In genomic region chr4:161148051-161148450, GRCh38 we compare ENCODE assay signal across 13 cellular contexts.
DNase-seq lines count a peak whose midpoint lies in the region; ATAC-seq, FAIRE-seq and TF ChIP-seq lines count a peak whose summit lies in the region.
"Had no signal": no experiment of that assay in that cellular context is flagged by ENCODE, and none has a peak within 500 bp of the region (broad histone marks: within the 10 kb centered on the region; RNA-seq: fewer than 3 reads in every experiment).

No MANE protein-coding gene starts in this region.

- H3K27me3 Mint-ChIP-seq in GM23338 (ENCODE audit: insufficient read depth, low read depth, poor library complexity) = no peaks in the 10 kb centered on the region
- no peaks in the 10 kb centered on the region for H3K27me3 Mint-ChIP-seq in natural killer cell (ENCODE audit: low read depth in 2 of 2)
- H3K27me3 Mint-ChIP-seq: CD4-positive, alpha-beta memory T cell; IgD-negative memory B cell had no signal

- no peak overlapping the region for H3K4ac ChIP-seq in H1 (replicated peaks; ENCODE audit: insufficient read length, low read depth, low read length)

- H3K4me3 Mint-ChIP-seq in GM23338 (no peak overlapping the region), natural killer cell (no peak overlapping the region)
- H3K4me3 Mint-ChIP-seq: CD4-positive, alpha-beta memory T cell; H9; IgD-negative memory B cell had no signal

- peaks cover 11% of the 10 kb centered on the region; the same call in 1 of the 2 replicates for H3K9me2 ChIP-seq in GM23338 (ENCODE audit: insufficient read depth)

- H3K56ac ChIP-seq in H1 (replicated peaks; ENCODE audit: insufficient read length, low read depth, low read length) = no peak overlapping the region

- no peak overlapping the region for H3K27ac ChIP-seq in GM23338 (ENCODE audit: low read depth)
- H3K27ac ChIP-seq in H1 (ENCODE audit: low read depth, low read length) = no peak overlapping the region
- H3K27ac ChIP-seq: A549 had no signal

- DNase-seq in DMS53 (lab: John Stamatoyannopoulos, UW) = peak; percentile 50
- no peak for DNase-seq in GM23338 (ENCODE audit: low spot score)
- DNase-seq in H1 (ENCODE audit: low read depth in 1 of 2, low spot score in 2 of 2) = no peak
- peak; percentile 17 for DNase-seq in mucosa of gallbladder (ENCODE audit: low spot score)
- no peak for DNase-seq in DMS79 treated with DMSO at 0.1 percent for 48 hours (lab: John Stamatoyannopoulos, UW)
- no peak for DNase-seq in natural killer cell
- no peak for DNase-seq in stimulated activated CD4-positive, alpha-beta T cell treated with anti-CD3 and anti-CD28 coated beads, Interleukin-2, amount 100 ng/mL, for 48 hours
- DNase-seq: BE2C; CD4-positive, alpha-beta memory T cell; GF-D8; H9 had no signal

- no peak overlapping the region for H2BK12ac ChIP-seq in H1 (ENCODE audit: low read depth, low read length)

- no peaks in the 10 kb centered on the region for H3F3A ChIP-seq in GM23338 (replicated peaks; ENCODE audit: low read depth)

- intact Hi-C loops in natural killer cell (cut with micrococcal nuclease) = no loop called here

- no peak for TF ChIP-seq RAD21 in H1 (IDR thresholded peaks at IDR 0.05 in 1 of 2, conservative IDR thresholded peaks at IDR 0.05 in 1 of 2; ENCODE audit: low read depth in 2 of 2, low read length in 2 of 2)

- no peak overlapping the region for H4K91ac ChIP-seq in H1 (replicated peaks; ENCODE audit: insufficient read length, low read length)

- H3K79me1 ChIP-seq in H1 (ENCODE audit: low read depth, low read length) = no peaks in the 10 kb centered on the region

- no peak for ATAC-seq in GM23338
- ATAC-seq in natural killer cell = no peak
- ATAC-seq: A549 had no signal

- no peak overlapping the region for H3K4me2 ChIP-seq in GM23338
- no peak overlapping the region for H3K4me2 ChIP-seq in H1 (ENCODE audit: insufficient read depth in 1 of 2, low read depth in 2 of 2, low read length in 2 of 2)
- H3K4me2 ChIP-seq: A549 had no signal

- TF ChIP-seq CTCF in GM23338 (conservative IDR thresholded peaks at IDR 0.05; ENCODE audit: low read depth in 2 of 2) (no peak), H1 (IDR thresholded peaks at IDR 0.05; ENCODE audit: control extremely low read depth in 1 of 3, insufficient read depth in 1 of 3, low read depth in 1 of 3, low read length in 3 of 3) (no peak), natural killer cell (IDR thresholded peaks at IDR 0.05) (no peak)

- no peaks in the 10 kb centered on the region for H3K36me3 Mint-ChIP-seq in GM23338 (ENCODE audit: low read depth)
- peaks cover 13% of the 10 kb centered on the region for H3K36me3 Mint-ChIP-seq in natural killer cell
- H3K36me3 Mint-ChIP-seq: CD4-positive, alpha-beta memory T cell; IgD-negative memory B cell had no signal

- H3K4me1 Mint-ChIP-seq in GM23338 (0 out of 3 replicates have a peak, but pooled peaks cover 4% of the 10 kb centered on the region), natural killer cell (no peaks in the 10 kb centered on the region)
- H3K4me1 Mint-ChIP-seq: CD4-positive, alpha-beta memory T cell; IgD-negative memory B cell had no signal

- H3K27ac Mint-ChIP-seq in GM23338 = no peak overlapping the region
- no peak overlapping the region for H3K27ac Mint-ChIP-seq in natural killer cell
- H3K27ac Mint-ChIP-seq: CD4-positive, alpha-beta memory T cell; IgD-negative memory B cell had no signal

- H2AFZ ChIP-seq in GM23338 (peak overlapping the region; percentile 74), H1 (ENCODE audit: low read length) (0 out of 2 replicates have a peak overlapping the region, but pooled peaks have one; percentile 83)

- TF ChIP-seq POLR2A in H1 (IDR thresholded peaks at IDR 0.05; ENCODE audit: control extremely low read depth in 1 of 2, low read depth in 2 of 2, low read length in 2 of 2) = no peak

- H2BK120ac ChIP-seq in H1 (replicated peaks; ENCODE audit: low read depth, low read length) = no peak overlapping the region

- no peak overlapping the region for H4K5ac ChIP-seq in H1 (ENCODE audit: insufficient read length, low read depth, low read length)

- TF ChIP-seq EP300 in H1 (IDR thresholded peaks at IDR 0.05; ENCODE audit: borderline replicate concordance in 1 of 2, low read depth in 2 of 2, low read length in 2 of 2) = no peak

- H3K14ac ChIP-seq in H1 (ENCODE audit: insufficient read length) = peak overlapping the region; percentile 26

- H3K4me3 ChIP-seq in GM23338 (no peak overlapping the region), H1 (ENCODE audit: extremely low read depth in 1 of 4, insufficient read depth in 2 of 4, low read depth in 3 of 4, low read length in 4 of 4) (no peak overlapping the region)
- H3K4me3 ChIP-seq: A549 had no signal

- no peak overlapping the region for H3K9ac ChIP-seq in H1 (replicated peaks in 1 of 4; ENCODE audit: extremely low read depth in 1 of 4, low read depth in 3 of 4, low read length in 3 of 4)

- H3K18ac ChIP-seq in H1 (ENCODE audit: extremely low read depth, low read length) = no peak overlapping the region

- H3K79me2 ChIP-seq in GM23338 (replicated peaks; ENCODE audit: insufficient read depth) (no peaks in the 10 kb centered on the region), H1 (ENCODE audit: control insufficient read depth in 1 of 2, insufficient read depth in 2 of 2, low read length in 2 of 2) (no peaks in the 10 kb centered on the region)

- H2BK20ac ChIP-seq in H1 (ENCODE audit: low read length) = no peak overlapping the region

- H2AK5ac ChIP-seq in H1 (ENCODE audit: low read depth, low read length) = no peak overlapping the region

- H2BK15ac ChIP-seq in H1 (ENCODE audit: low read length) = no peak overlapping the region

- no peaks in the 10 kb centered on the region for H3K36me3 ChIP-seq in GM23338 (ENCODE audit: insufficient read depth)
- no peaks in the 10 kb centered on the region for H3K36me3 ChIP-seq in H1 (ENCODE audit: control insufficient read depth in 2 of 4, insufficient read depth in 4 of 4, low read length in 3 of 4)
- H3K36me3 ChIP-seq: BE2C had no signal

- H3K23me2 ChIP-seq in H1 (ENCODE audit: low read depth, low read length) = no peaks in the 10 kb centered on the region

- H3K23ac ChIP-seq in H1 (ENCODE audit: insufficient read length) = no peak overlapping the region

- H3K27me3 ChIP-seq in GM23338 (ENCODE audit: insufficient read depth) = no peaks in the 10 kb centered on the region
- H3K27me3 ChIP-seq in H1 (replicated peaks in 1 of 4; ENCODE audit: control insufficient read depth in 3 of 4, extremely low read depth in 1 of 4, insufficient read depth in 3 of 4, low read length in 3 of 4) = no peaks in the 10 kb centered on the region
- H3K27me3 ChIP-seq: BE2C had no signal

- 84% methylated on average over 2 of the region's 2 CpGs; no CpG with 5 or more reads in 1 of the 2 experiments for WGBS in H1 (ENCODE audit: extremely low coverage in 1 of 2, insufficient coverage in 1 of 2, insufficient read length in 1 of 2, insufficient replicate concordance in 2 of 2, low coverage in 1 of 2, low lambda C conversion rate in 2 of 2, missing lambda C conversion rate in 1 of 2), 2 experiments

- 0 out of 2 replicates have a peak overlapping the region, but pooled peaks have one; percentile 48 for H4K8ac ChIP-seq in H1 (ENCODE audit: extremely low read depth, insufficient read depth, low read length)

- no peak for FAIRE-seq in H1 (lab: Jason Lieb, UNC)
- FAIRE-seq: A549 had no signal

- no peaks in the 10 kb centered on the region for H3K9me3 Mint-ChIP-seq in GM23338
- H3K9me3 Mint-ChIP-seq in natural killer cell = peaks cover 25 to 30% of the 10 kb centered on the region in 2 donors

- H3K4me1 ChIP-seq in GM23338 (ENCODE audit: insufficient read depth) = no peaks in the 10 kb centered on the region
- no peaks in the 10 kb centered on the region for H3K4me1 ChIP-seq in H1 (replicated peaks in 1 of 4; ENCODE audit: control insufficient read depth in 3 of 4, insufficient read depth in 4 of 4, low read length in 3 of 4)
- H3K4me1 ChIP-seq: A549, BE2C had no signal

- no peak overlapping the region for H2BK5ac ChIP-seq in H1 (ENCODE audit: low read depth, low read length)

- H3K9me3 ChIP-seq in H1 (ENCODE audit: insufficient read depth in 2 of 2, low read depth in 1 of 2, low read length in 1 of 2) = no peaks in the 10 kb centered on the region
- H3K9me3 ChIP-seq: A549, BE2C had no signal

- H4K20me1 ChIP-seq in GM23338 (replicated peaks; ENCODE audit: insufficient read depth) (no peaks in the 10 kb centered on the region), H1 (replicated peaks in 1 of 2; ENCODE audit: control insufficient read depth in 1 of 2, insufficient read depth in 2 of 2, low read length in 2 of 2) (no peaks in the 10 kb centered on the region)

- POLR2A ChIA-PET in H1 (lab: Charles Lee; ENCODE audit: partially characterized antibody) = no interaction called here

- CTCF ChIA-PET in H1 (lab: Charles Lee; ENCODE audit: partially characterized antibody) = interaction anchor here (0.8 kb wide), 1 partner anchor 13 kb away, joined by 3 read pairs; no protein-coding TSS in a partner anchor

TF ChIP-seq in GM23338, 12 proteins besides CTCF, POLR2A, EP300 and RAD21 (continues in another document):
- no peak for TF ChIP-seq ZNF331 (CRISPR knock-in tag; IDR thresholded peaks at IDR 0.05; ENCODE audit: low read depth)
- TF ChIP-seq JUNB (IDR thresholded peaks at IDR 0.05; ENCODE audit: unreplicated experiment) = no peak
- no peak for TF ChIP-seq POLR2AphosphoS5 (IDR thresholded peaks at IDR 0.05; ENCODE audit: low read depth)
- no peak for TF ChIP-seq EZH2phosphoT487 (IDR thresholded peaks at IDR 0.05; ENCODE audit: unreplicated experiment)

TF ChIP-seq in H1, 55 proteins besides CTCF, POLR2A, EP300 and RAD21 (continues in another document):
- TF ChIP-seq CREB1 (IDR thresholded peaks at IDR 0.05) (no peak), ATF2 (IDR thresholded peaks at IDR 0.05; ENCODE audit: low read length) (no peak), SUZ12 (IDR thresholded peaks at IDR 0.05; ENCODE audit: low read length) (no peak), TAF7 (optimal IDR thresholded peaks at IDR 0.05; ENCODE audit: borderline replicate concordance, low read depth, low read length) (no peak)

Comparison
In these comparisons a context has a peak if more than half of its experiments do, and no peak if none do; other contexts are left out.
1. DNase-seq: peak in DMS53 (single experiment) and mucosa of gallbladder (single experiment); none in GM23338 (single experiment), H1 (0 of 2), DMS79 treated with DMSO at 0.1 percent for 48 hours (single experiment), natural killer cell (single experiment) and stimulated activated CD4-positive, alpha-beta T cell treated with anti-CD3 and anti-CD28 coated beads, Interleukin-2, amount 100 ng/mL, for 48 hours (0 of 2).